Comparison of ENCODE assay signal across 8 cellular contexts in the genomic region with DNA sequence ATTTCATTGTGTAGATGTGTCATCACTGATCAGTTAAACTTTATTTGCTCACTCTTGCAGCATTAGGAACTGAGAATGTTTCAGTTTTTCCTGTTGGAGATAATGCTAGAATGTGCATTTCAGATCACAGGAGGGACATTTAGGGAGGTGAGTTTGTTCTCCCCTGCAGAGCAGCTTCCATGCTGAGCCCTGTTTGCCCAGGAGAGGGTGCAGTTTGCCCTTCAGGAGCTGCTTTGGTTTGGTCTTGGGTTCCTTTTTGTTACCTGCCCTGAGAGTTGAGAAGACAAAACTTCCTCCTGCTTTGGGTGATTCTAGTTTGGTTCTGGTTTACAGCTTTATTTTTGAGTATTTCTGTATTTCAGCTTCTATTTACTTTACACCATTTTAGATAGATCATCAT.
DNase-seq lines count a peak whose midpoint lies in the region; ATAC-seq and TF ChIP-seq lines count a peak whose summit lies in the region.

No MANE protein-coding gene starts in this region.

- no peak overlapping the region for H3K4me3 ChIP-seq in AG10803 (ENCODE audit: low read length)

- DNase-seq in AG10803 (ENCODE audit: low read depth) (no peak), GM19238 (ENCODE audit: insufficient read length, low spot score) (peak; percentile 46), NOMO-1 (lab: John Stamatoyannopoulos, UW; ENCODE audit: unreplicated experiment in 2 of 2) (peak; percentile 29 to 33), fibroblast of peridontal ligament (ENCODE audit: extremely low read depth) (peak; percentile 27), substantia nigra (lab: John Stamatoyannopoulos, UW) (no peak)
- peak; percentile 74 for DNase-seq in activated T-cell treated with anti-CD3 and anti-CD28 coated beads, Interleukin-2, amount 50 U/mL, for 1 hour
- peak; percentile 70 for DNase-seq in stimulated activated CD4-positive, alpha-beta T cell treated with anti-CD3 and anti-CD28 coated beads, Interleukin-4, amount 100 ng/mL, for 24 hours

- peak; percentile 62 for TF ChIP-seq CTCF in AG10803 (conservative IDR thresholded peaks at IDR 0.05; ENCODE audit: low read length)

- ATAC-seq in HG03139 (IDR thresholded peaks at IDR 0.05; ENCODE audit: unreplicated experiment), result no peak

- no peak overlapping the region for H3K27ac ChIP-seq in substantia nigra (ENCODE audit: low read depth, low read length, poor library complexity, severe bottlenecking)

Comparison
In these comparisons a context has a peak if more than half of its experiments do, and no peak if none do; other contexts are left out.
1. DNase-seq: peak in GM19238 (single experiment), NOMO-1 (2 of 2), activated T-cell treated with anti-CD3 and anti-CD28 coated beads, Interleukin-2, amount 50 U/mL, for 1 hour (single experiment), fibroblast of peridontal ligament (single experiment) and stimulated activated CD4-positive, alpha-beta T cell treated with anti-CD3 and anti-CD28 coated beads, Interleukin-4, amount 100 ng/mL, for 24 hours (single experiment); none in AG10803 (single experiment) and substantia nigra (0 of 49).